ENCODE assay signal across 12 cellular contexts in the genomic region with DNA sequence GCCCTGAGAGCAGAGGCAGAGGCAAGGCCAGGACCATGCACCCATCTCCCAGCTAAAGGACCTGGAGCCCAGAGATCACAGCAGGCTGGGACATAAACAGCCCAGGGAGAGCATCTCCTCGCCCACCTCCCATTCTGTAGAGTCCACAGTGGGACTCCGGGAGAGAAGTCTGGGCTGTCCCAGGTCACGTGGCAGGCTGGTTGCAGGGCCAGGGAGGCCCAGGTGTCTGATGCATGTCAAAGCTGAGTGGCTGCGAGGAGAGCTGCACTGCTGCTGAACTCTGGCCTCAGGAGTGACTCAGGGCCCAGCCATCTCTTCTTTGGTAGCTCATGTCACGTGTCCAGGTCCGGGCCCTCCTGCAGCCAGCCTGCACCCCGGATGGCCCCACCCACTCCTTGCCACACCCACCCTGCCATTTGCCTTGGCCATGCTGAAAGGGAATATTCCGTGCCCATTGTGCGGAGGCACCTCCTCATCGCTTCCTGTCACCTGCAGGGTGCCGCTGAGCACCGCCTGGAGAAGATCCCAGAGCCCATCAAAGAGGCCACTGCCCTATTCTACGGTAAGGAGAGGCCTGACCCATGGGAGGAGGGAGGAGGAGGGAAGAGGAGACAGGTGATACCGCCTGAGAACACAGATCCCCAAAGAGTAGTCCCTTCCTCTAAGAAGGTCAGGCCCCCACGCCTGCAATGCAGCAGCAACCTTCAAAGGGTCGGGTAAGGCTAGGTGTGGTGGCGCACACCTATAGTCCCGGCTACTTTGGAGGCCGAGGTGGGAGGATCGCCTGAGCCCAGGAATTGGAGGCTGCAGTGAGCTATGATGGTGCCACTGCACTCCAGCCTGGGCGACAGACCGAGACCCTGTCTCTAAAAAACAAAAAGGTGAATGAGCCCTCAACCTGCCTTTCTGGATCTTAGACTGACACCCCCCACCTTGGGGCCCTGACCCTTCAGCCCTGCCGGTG. TPM values are rescaled to one million over a fixed set of nuclear protein-coding genes. Genes with fewer than 3 reads are reported as not detected.
A peak's percentile ranks its signal among the peaks of the same experiment; 100 is the strongest.
DNase-seq lines count a peak whose midpoint lies in the region; ATAC-seq and TF ChIP-seq lines count a peak whose summit lies in the region.
"Had no signal": no experiment of that assay in that cellular context is flagged by ENCODE, and none has a peak within 500 bp of the region (broad histone marks: within the 10 kb centered on the region; RNA-seq: fewer than 3 reads in every experiment).

No MANE protein-coding gene starts in this region.

- no peaks in the 10 kb centered on the region for H3K36me3 Mint-ChIP-seq in H9 (ENCODE audit: insufficient read depth in 1 of 3, low read depth in 3 of 3)

- no peak overlapping the region for H3T11ph ChIP-seq in H9 (ENCODE audit: low read length)

- no peak overlapping the region for H3K9ac ChIP-seq in H9 (ENCODE audit: extremely low read depth, insufficient read length, low read length)

- H3K23me2 ChIP-seq in H9 (ENCODE audit: insufficient read length, low read depth, low read length, poor library complexity, severe bottlenecking) = no peaks in the 10 kb centered on the region

- no peaks in the 10 kb centered on the region for H3K36me3 ChIP-seq in osteoblast (ENCODE audit: insufficient read depth, low read length)

- no peak overlapping the region for H4K5ac ChIP-seq in H9 (ENCODE audit: insufficient read length, low read depth, low read length)

- H3K27me3 ChIP-seq in H9 (ENCODE audit: insufficient read depth, low read length) (no peaks in the 10 kb centered on the region), osteoblast (ENCODE audit: insufficient read depth, low read length) (no peaks in the 10 kb centered on the region)
- H3K27me3 ChIP-seq: dorsolateral prefrontal cortex had no signal

- no peak overlapping the region for H3K56ac ChIP-seq in H9 (ENCODE audit: insufficient read length, low read depth, low read length)

- H4K20me1 ChIP-seq in H9 (ENCODE audit: control insufficient read depth, insufficient read depth, insufficient read length) = no peaks in the 10 kb centered on the region
- H4K20me1 ChIP-seq in osteoblast (ENCODE audit: insufficient read depth, low read length) = no peaks in the 10 kb centered on the region

- H3K18ac ChIP-seq in H9 (ENCODE audit: insufficient read length, low read depth, low read length) = no peak overlapping the region

- no peak overlapping the region for H3K4me2 ChIP-seq in H9 (ENCODE audit: insufficient read depth, insufficient read length, low read length)
- H3K4me2 ChIP-seq in osteoblast (ENCODE audit: insufficient read depth, low read length) = no peak overlapping the region

- H2BK12ac ChIP-seq in H9 (ENCODE audit: insufficient read length, low read depth, low read length) = no peak overlapping the region

- H3K4me1 ChIP-seq in H9 (ENCODE audit: insufficient read depth, low read length) = no peaks in the 10 kb centered on the region
- H3K4me1 ChIP-seq in osteoblast (ENCODE audit: insufficient read depth, low read length) = peaks cover 15% of the 10 kb centered on the region

- H3K79me2 ChIP-seq in H9 (ENCODE audit: insufficient read depth, low read length) (no peaks in the 10 kb centered on the region), osteoblast (ENCODE audit: insufficient read depth, low read length) (no peaks in the 10 kb centered on the region)

- DNase-seq in H9 = peak; percentile 68
- peak; percentile 24 for DNase-seq in NCI-H69 (lab: John Stamatoyannopoulos, UW)
- peak; percentile 27 to 77 for DNase-seq in cardiac fibroblast (ENCODE audit: low read depth in 2 of 2)
- peak; percentile 95 for DNase-seq in osteoblast (ENCODE audit: insufficient read length, low spot score, missing footprints)
- no peak for DNase-seq in posterior vena cava (ENCODE audit: low spot score)
- DNase-seq in C1 segment of cervical spinal cord (lab: John Stamatoyannopoulos, UW) = no peak
- DNase-seq: dorsolateral prefrontal cortex; NCI-H524 treated with DMSO at 0.1 percent for 48 hours; stimulated activated CD4-positive, alpha-beta T cell treated with anti-CD3 and anti-CD28 coated beads, Interleukin-4, amount 100 ng/mL, for 1 hour had no signal

- no peak for TF ChIP-seq CTCF in H9 (conservative IDR thresholded peaks at IDR 0.05)
- no peak for TF ChIP-seq CTCF in cardiac fibroblast (IDR thresholded peaks at IDR 0.05; ENCODE audit: low read depth, low read length)
- TF ChIP-seq CTCF in osteoblast (IDR thresholded peaks at IDR 0.05; ENCODE audit: extremely low read depth, low read depth, low read length) = no peak

- H3K9me3 Mint-ChIP-seq in H9 = no peaks in the 10 kb centered on the region
- H3K9me3 Mint-ChIP-seq: activated T-helper 17 cell treated with anti-CD3 and anti-CD28 coated beads, Interleukin-2, amount 50 U/mL, for 72 hours; IgD-negative memory B cell had no signal

- H3K27ac ChIP-seq in H9 (ENCODE audit: insufficient read length, low read depth, low read length) (no peak overlapping the region), osteoblast (ENCODE audit: low read depth, low read length) (no peak overlapping the region)
- H3K27ac ChIP-seq: dorsolateral prefrontal cortex had no signal

- no peaks in the 10 kb centered on the region for H3K79me1 ChIP-seq in H9 (ENCODE audit: insufficient read depth, low read depth, low read length, poor library complexity, severe bottlenecking)

- no peak overlapping the region for H3K4me3 ChIP-seq in cardiac fibroblast (replicated peaks in 1 of 2; ENCODE audit: low read depth in 2 of 2, low read length in 2 of 2)
- no peak overlapping the region for H3K4me3 ChIP-seq in osteoblast (ENCODE audit: insufficient read depth, low read length)
- H3K4me3 ChIP-seq: dorsolateral prefrontal cortex had no signal

- H2BK15ac ChIP-seq in H9 (ENCODE audit: low read depth, low read length) = no peak overlapping the region

- H3K9me3 ChIP-seq in H9 (ENCODE audit: control insufficient read depth, low read depth, low read length) (no peaks in the 10 kb centered on the region), osteoblast (ENCODE audit: low read depth, low read length) (no peaks in the 10 kb centered on the region)

- H3K23ac ChIP-seq in H9 (ENCODE audit: insufficient read length, low read depth, low read length) = no peak overlapping the region

- no peak overlapping the region for H2BK120ac ChIP-seq in H9 (ENCODE audit: low read depth, low read length, poor library complexity, severe bottlenecking)

- no CpG with 5 or more reads among the region's 23 CpGs for WGBS in H9 (ENCODE audit: extremely low coverage, insufficient read length, low lambda C conversion rate)

- H3K14ac ChIP-seq in H9 (ENCODE audit: insufficient read depth, low read length) = no peak overlapping the region

- H2AFZ ChIP-seq in H9 (ENCODE audit: low read length) (no peak overlapping the region), osteoblast (ENCODE audit: low read length) (no peak overlapping the region)

- H2AK5ac ChIP-seq in H9 (ENCODE audit: insufficient read length, low read length) = no peak overlapping the region

- intact Hi-C loops in posterior vena cava (cut with DNase I) = loop anchor here (5.0 kb wide), 3 partner anchors 672 to 732 kb away; no protein-coding TSS in a partner anchor

- H3K4ac ChIP-seq in H9 (ENCODE audit: low read depth, low read length) = no peak overlapping the region

- H3K27me3 Mint-ChIP-seq in H9 (ENCODE audit: low read depth) = peaks cover 1% of the 10 kb centered on the region; the same call in 1 of the 2 replicates
- H3K27me3 Mint-ChIP-seq: activated T-helper 17 cell treated with anti-CD3 and anti-CD28 coated beads, Interleukin-2, amount 50 U/mL, for 72 hours had no signal

- H3K27ac Mint-ChIP-seq in H9 = peak overlapping the region in 1 of 3 experiments; percentile 62; a peak in 1 of 7 replicates
- H3K27ac Mint-ChIP-seq: activated T-helper 17 cell treated with anti-CD3 and anti-CD28 coated beads, Interleukin-2, amount 50 U/mL, for 72 hours; IgD-negative memory B cell had no signal

- peaks cover 3 to 6% of the 10 kb centered on the region in 2 experiments for H3K4me1 Mint-ChIP-seq in H9

- H2BK5ac ChIP-seq in H9 (ENCODE audit: insufficient read length, low read length) = no peak overlapping the region

- H4K8ac ChIP-seq in H9 (replicated peaks; ENCODE audit: insufficient read length, low read depth, low read length) = no peak overlapping the region

- H2BK20ac ChIP-seq in H9 (ENCODE audit: low read depth, low read length, poor library complexity, severe bottlenecking) = no peak overlapping the region

- H4K91ac ChIP-seq in H9 (ENCODE audit: insufficient read length, low read depth, low read length) = no peak overlapping the region

- ATAC-seq in GM19328 (IDR thresholded peaks at IDR 0.05; ENCODE audit: unreplicated experiment) = no peak
- ATAC-seq: activated T-helper 17 cell treated with anti-CD3 and anti-CD28 coated beads, Interleukin-2, amount 50 U/mL, for 72 hours had no signal

- no peak overlapping the region for H3K4me3 Mint-ChIP-seq in H9
- H3K4me3 Mint-ChIP-seq: activated T-helper 17 cell treated with anti-CD3 and anti-CD28 coated beads, Interleukin-2, amount 50 U/mL, for 72 hours had no signal

RNA-seq across cellular contexts. Expression of a gene that starts 12.6 kb away (rescaled TPM):
- total RNA-seq in H9 (2021) = 9.4 and 10.4 TPM in 2 replicates
- total RNA-seq in osteoblast = 2.1 and 2.2 TPM in 2 replicates
- total RNA-seq in posterior vena cava = 1 to 10 TPM; 2.7 to 4.6 TPM

Comparison
In these comparisons a context has a peak if more than half of its experiments do, and no peak if none do; other contexts are left out.
1. DNase-seq: peak in H9 (single experiment), NCI-H69 (single experiment), cardiac fibroblast (2 of 2) and osteoblast (single experiment); none in posterior vena cava (single experiment) and C1 segment of cervical spinal cord (0 of 14).